32 cellular contexts compared by ENCODE assay signal in the genomic region with DNA sequence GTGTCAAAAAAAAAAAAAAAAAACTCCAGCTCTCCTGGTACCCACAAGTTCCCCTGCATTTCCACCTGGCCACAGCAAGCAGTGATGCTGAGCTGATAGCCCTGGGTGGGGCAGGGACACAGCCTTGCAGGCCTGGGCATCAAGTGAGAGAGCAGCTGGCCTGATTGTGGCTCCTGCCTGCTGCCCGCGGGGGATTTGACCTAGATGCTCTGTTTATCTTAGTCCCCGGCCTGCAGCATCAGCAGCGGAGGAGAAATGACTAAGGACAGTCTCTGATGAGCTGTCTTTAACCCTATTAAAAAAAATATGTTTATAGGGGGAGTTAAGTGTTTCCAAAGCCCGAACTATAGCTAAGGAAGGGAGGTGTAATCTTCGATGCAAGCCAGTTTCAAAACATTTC.
DNase-seq lines count a peak whose midpoint lies in the region; ATAC-seq and TF ChIP-seq lines count a peak whose summit lies in the region.
"Had no signal": no experiment of that assay in that cellular context is flagged by ENCODE, and none has a peak within 500 bp of the region (broad histone marks: within the 10 kb centered on the region; RNA-seq: fewer than 3 reads in every experiment).

No MANE protein-coding gene starts in this region.

- H3K4ac ChIP-seq in IMR-90 (ENCODE audit: low read depth, low read length), result peak overlapping the region; percentile 95

- H3K4me2 ChIP-seq in DND-41 (ENCODE audit: insufficient read depth, low read length) (no peak overlapping the region), IMR-90 (ENCODE audit: low read depth, low read length) (no peak overlapping the region)
- H3K4me2 ChIP-seq: neural progenitor cell had no signal

- H4K91ac ChIP-seq in IMR-90 (ENCODE audit: insufficient read depth, low read depth, low read length), result peak overlapping the region; percentile 67

- peak overlapping the region; percentile 94; the same call in 1 of the 2 replicates for H4K5ac ChIP-seq in IMR-90 (ENCODE audit: low read depth, low read length)

- CTCF ChIA-PET in IMR-90 (lab: Yijun Ruan, JAX), result interaction anchor here (0.6 to 1.0 kb wide), 4 partner anchors 11 to 133 kb away, joined by 3 to 4 read pairs (median 4); no protein-coding TSS in a partner anchor

- no peaks in the 10 kb centered on the region for H4K20me1 ChIP-seq in DND-41 (ENCODE audit: insufficient read depth, low read length)
- no peaks in the 10 kb centered on the region for H4K20me1 ChIP-seq in IMR-90 (ENCODE audit: insufficient read depth, low read length)

- H2BK15ac ChIP-seq in IMR-90 (ENCODE audit: low read depth, low read length), result peak overlapping the region; percentile 87; the same call in 1 of the 3 replicates

- peaks cover 27 to 69% of the 10 kb centered on the region in 2 experiments for H3K79me1 ChIP-seq in IMR-90 (ENCODE audit: low read depth in 1 of 2, low read length in 2 of 2)

- H3K23ac ChIP-seq in IMR-90 (ENCODE audit: low read depth, low read length), result peak overlapping the region; percentile 86; the same call in 1 of the 2 replicates

- in situ Hi-C loops in IMR-90 (cut with MboI; ENCODE audit: low sequenced_read_pairs), result no loop called here

- peak overlapping the region; percentile 70 for H2AK9ac ChIP-seq in IMR-90 (replicated peaks; ENCODE audit: low read depth, low read length, poor library complexity)

- H3K4me3 ChIP-seq in DND-41 (ENCODE audit: low read depth in 1 of 2, low read length in 2 of 2), result no peak overlapping the region
- H3K4me3 ChIP-seq in IMR-90 (ENCODE audit: insufficient read depth, low read depth, low read length), result no peak overlapping the region
- no peak overlapping the region for H3K4me3 ChIP-seq in sigmoid colon
- H3K4me3 ChIP-seq: BLaER1 treated with 17β-estradiol and CSF1 and Interleukin-3, amounts not matched to agents 10 nM and 100 nM; K562; neural progenitor cell; right atrium auricular region; spleen; uterus had no signal

- no peak overlapping the region for H3K27ac ChIP-seq in DND-41 (ENCODE audit: low read length)
- H3K27ac ChIP-seq in IMR-90 (ENCODE audit: insufficient read depth, low read length), result peak overlapping the region; percentile 35; the same call in 1 of the 2 replicates
- peak overlapping the region in 3 of 4 donors; percentile 51 to 64 (median 62) for H3K27ac ChIP-seq in sigmoid colon
- H3K27ac ChIP-seq: neural progenitor cell, parathyroid adenoma, right atrium auricular region, spleen, uterus had no signal

- no peak overlapping the region for H3K18ac ChIP-seq in IMR-90 (ENCODE audit: low read depth, low read length)

- ATAC-seq in DND-41 (ENCODE audit: insufficient read depth, low read depth) (0 out of 3 replicates have a peak, but pooled peaks have one; percentile 10), IMR-90 (ENCODE audit: low read depth) (peak; percentile 71), GM21619 (IDR thresholded peaks at IDR 0.05; ENCODE audit: unreplicated experiment) (no peak), HG03025 (IDR thresholded peaks at IDR 0.05; ENCODE audit: low FRiP score, unreplicated experiment) (no peak)
- ATAC-seq: K562, left lobe of liver, Panc1 had no signal

- H4K8ac ChIP-seq in IMR-90 (ENCODE audit: low read depth in 2 of 2, low read length in 2 of 2), result peak overlapping the region in 1 of 2 experiments; percentile 79; a peak in 1 of 4 replicates

- intact Hi-C loops in IMR-90 (cut with micrococcal nuclease) (loop anchor here (10.0 kb wide), 2 partner anchors 153 to 247 kb away; no protein-coding TSS in a partner anchor), sigmoid colon (cut with DNase I) (no loop called here)

- POLR2A ChIA-PET in IMR-90 (lab: Charles Lee; ENCODE audit: unreplicated experiment), result interaction anchor here (0.6 to 1.5 kb wide), 2 partner anchors 8 to 65 kb away, joined by 4 to 5 read pairs; no protein-coding TSS in a partner anchor

- H2BK20ac ChIP-seq in IMR-90 (ENCODE audit: low read depth, low read length), result peak overlapping the region; percentile 93

- H3K14ac ChIP-seq in IMR-90 (replicated peaks; ENCODE audit: low read depth, low read length), result no peak overlapping the region

- H3K36me3 ChIP-seq in DND-41 (ENCODE audit: insufficient read depth, low read length), result no peaks in the 10 kb centered on the region
- H3K36me3 ChIP-seq in IMR-90 (ENCODE audit: control insufficient read depth, insufficient read depth, low read length), result peaks cover 46% of the 10 kb centered on the region
- peaks cover 0 to 57% (median 6%) of the 10 kb centered on the region in 4 donors for H3K36me3 ChIP-seq in sigmoid colon
- H3K36me3 ChIP-seq: right atrium auricular region, spleen, uterus had no signal

- H3K9ac ChIP-seq in DND-41 (ENCODE audit: low read depth, low read length), result no peak overlapping the region
- H3K9ac ChIP-seq in IMR-90 (ENCODE audit: low read depth, low read length), result 0 out of 2 replicates have a peak overlapping the region, but pooled peaks have one; percentile 3
- H3K9ac ChIP-seq: parathyroid adenoma had no signal

- no peak for TF ChIP-seq POLR2A in IMR-90 (IDR thresholded peaks at IDR 0.05; ENCODE audit: low read depth, low read length)
- TF ChIP-seq POLR2A in sigmoid colon (IDR thresholded peaks at IDR 0.05), result no peak

- BruUV-seq in IMR-90 (replicated peaks; lab: Mats Ljungman, UMichigan), result no TSS peak

- H3K4me1 ChIP-seq in DND-41 (ENCODE audit: insufficient read depth, low read length), result peaks cover 14% of the 10 kb centered on the region
- peaks cover 22% of the 10 kb centered on the region for H3K4me1 ChIP-seq in IMR-90 (ENCODE audit: control insufficient read depth, insufficient read depth, low read length)
- H3K4me1 ChIP-seq in sigmoid colon, result peaks cover 0 to 13% (median 8%) of the 10 kb centered on the region in 4 donors
- H3K4me1 ChIP-seq: neural progenitor cell, parathyroid adenoma, right atrium auricular region, spleen, uterus had no signal

- H2AFZ ChIP-seq in DND-41 (ENCODE audit: low read depth, low read length) (no peak overlapping the region), IMR-90 (replicated peaks; ENCODE audit: low read length, poor library complexity) (no peak overlapping the region)
- H2AFZ ChIP-seq: neural progenitor cell, parathyroid adenoma had no signal

- TF ChIP-seq CTCF in DND-41 (IDR thresholded peaks at IDR 0.05; ENCODE audit: borderline replicate concordance, extremely low read depth, low read length, poor library complexity, severe bottlenecking), result no peak
- TF ChIP-seq CTCF in IMR-90 (conservative IDR thresholded peaks at IDR 0.05; ENCODE audit: low read depth, low read length), result no peak
- TF ChIP-seq CTCF in sigmoid colon (IDR thresholded peaks at IDR 0.05), result no peak

- no peak for TF ChIP-seq EP300 in sigmoid colon (IDR thresholded peaks at IDR 0.05)

- WGBS in IMR-90 (ENCODE audit: extremely low coverage in 2 of 2, insufficient read length in 1 of 2), 2 experiments, result no CpG with 5 or more reads among the region's 6 CpGs
- 78 to 79% methylated on average over 6 of the region's 6 CpGs for WGBS in sigmoid colon, 2 donors

- no peaks in the 10 kb centered on the region for H3K27me3 ChIP-seq in DND-41 (ENCODE audit: insufficient read depth, low read length, poor library complexity)
- H3K27me3 ChIP-seq in IMR-90 (ENCODE audit: control insufficient read depth, insufficient read depth, low read length), result no peaks in the 10 kb centered on the region
- H3K27me3 ChIP-seq in sigmoid colon, result no peaks in the 10 kb centered on the region
- H3K27me3 ChIP-seq: BLaER1 treated with 17β-estradiol and CSF1 and Interleukin-3, amounts not matched to agents 10 nM and 100 nM; neural progenitor cell; right atrium auricular region; spleen; uterus had no signal

- H2BK5ac ChIP-seq in IMR-90 (ENCODE audit: low read depth, low read length, poor library complexity, severe bottlenecking), result peak overlapping the region; percentile 75

- H2AK5ac ChIP-seq in IMR-90 (ENCODE audit: low read depth, low read length), result peak overlapping the region; percentile 68

- H3K9me3 ChIP-seq in DND-41 (ENCODE audit: insufficient read depth, low read length, severe bottlenecking), result no peaks in the 10 kb centered on the region
- H3K9me3 ChIP-seq in IMR-90 (ENCODE audit: control insufficient read depth, insufficient read depth, low read length), result no peaks in the 10 kb centered on the region
- no peaks in the 10 kb centered on the region for H3K9me3 ChIP-seq in sigmoid colon
- H3K9me3 ChIP-seq: BLaER1 treated with 17β-estradiol and CSF1 and Interleukin-3, amounts not matched to agents 10 nM and 100 nM; right atrium auricular region; spleen; uterus had no signal

- no peak for DNase-seq in DND-41
- peak; percentile 75 for DNase-seq in IMR-90
- DNase-seq in cerebellar cortex (ENCODE audit: low spot score), result peak; percentile 93
- no peak for DNase-seq in sigmoid colon
- DNase-seq in activated CD4-positive, CD25-positive, alpha-beta regulatory T cell treated with anti-CD3 and anti-CD28 coated beads, Interleukin-2, amount 50 U/mL, for 72 hours, result no peak
- DNase-seq: activated CD4-positive, alpha-beta T cell treated with anti-CD3 and anti-CD28 coated beads, Interleukin-2, amount 10 ng/mL, durations not matched to agents 24 days and 14 days; activated effector memory CD4-positive, alpha-beta T cell treated with anti-CD3 and anti-CD28 coated beads, Interleukin-2, amount 50 U/mL, for 16 hours; activated naive CD8-positive, alpha-beta T cell treated with anti-CD3 and anti-CD28 coated beads, Interleukin-2, amount 10 ng/mL, durations not matched to agents 7 days and 5 days; activated T-cell treated with anti-CD3 and anti-CD28 coated beads, Interleukin-2, amount 50 U/mL, for 1 hour; aorta; COR-L47; cortex of kidney; MM.1S; NCI-H1105 treated with DMSO at 0.1 percent for 48 hours; NCI-H2029; NCI-H526; SHP77; spleen; stimulated activated CD4-positive, alpha-beta T cell treated with anti-CD3 and anti-CD28 coated beads, Interleukin-2, amount 100 ng/mL, for 24 hours; stimulated activated CD8-positive, alpha-beta memory T cell treated with anti-CD3 and anti-CD28 coated beads, Interleukin-4, amount 100 ng/mL, for 48 hours; stimulated activated naive CD8-positive, alpha-beta T cell treated with anti-CD3 and anti-CD28 coated beads, Interleukin-15, amount 100 ng/mL, for 72 hours; T-helper 9 cell; uterus had no signal

- no peaks in the 10 kb centered on the region for H3K79me2 ChIP-seq in DND-41 (ENCODE audit: insufficient read depth, low read length)
- H3K79me2 ChIP-seq: parathyroid adenoma had no signal

- dilution Hi-C loops in IMR-90 (cut with HindIII; ENCODE audit: low sequenced_read_pairs, unreplicated experiment), result no loop called here

- 0 out of 2 replicates have a peak overlapping the region, but pooled peaks have one; percentile 29 for H3K56ac ChIP-seq in IMR-90 (ENCODE audit: extremely low read depth, insufficient read depth, low read length)

- peak overlapping the region; percentile 87 for H2BK120ac ChIP-seq in IMR-90 (ENCODE audit: low read depth, low read length)

- peaks cover 43% of the 10 kb centered on the region for H3K9me1 ChIP-seq in IMR-90 (ENCODE audit: insufficient read depth, low read length)

- no peak for TF ChIP-seq RAD21 in IMR-90 (IDR thresholded peaks at IDR 0.05; ENCODE audit: low read length)

TF ChIP-seq in IMR-90, 13 proteins besides CTCF, POLR2A, EP300 and RAD21 (continues in another document):
- TF ChIP-seq CHD1 (IDR thresholded peaks at IDR 0.05; ENCODE audit: low read depth, low read length) (no peak), RFX5 (IDR thresholded peaks at IDR 0.05; ENCODE audit: low read depth, low read length) (no peak), NFE2L2 (IDR thresholded peaks at IDR 0.05; ENCODE audit: low read depth, low read length) (0 out of 2 replicates have a peak, but pooled peaks have one; percentile 12), MAZ (IDR thresholded peaks at IDR 0.05; ENCODE audit: borderline replicate concordance, low read depth, low read length) (no peak)

Comparison
In these comparisons a context has a peak if more than half of its experiments do, and no peak if none do; other contexts are left out.
1. ATAC-seq: peak in DND-41 (single experiment) and IMR-90 (single experiment); none in GM21619 (single experiment) and HG03025 (single experiment).
2. DNase-seq: peak in IMR-90 (single experiment) and cerebellar cortex (single experiment); none in DND-41 (single experiment), sigmoid colon (single experiment) and activated CD4-positive, CD25-positive, alpha-beta regulatory T cell treated with anti-CD3 and anti-CD28 coated beads, Interleukin-2, amount 50 U/mL, for 72 hours (single experiment).